Comparison of ENCODE assay signal across 9 cellular contexts in the genomic region with DNA sequence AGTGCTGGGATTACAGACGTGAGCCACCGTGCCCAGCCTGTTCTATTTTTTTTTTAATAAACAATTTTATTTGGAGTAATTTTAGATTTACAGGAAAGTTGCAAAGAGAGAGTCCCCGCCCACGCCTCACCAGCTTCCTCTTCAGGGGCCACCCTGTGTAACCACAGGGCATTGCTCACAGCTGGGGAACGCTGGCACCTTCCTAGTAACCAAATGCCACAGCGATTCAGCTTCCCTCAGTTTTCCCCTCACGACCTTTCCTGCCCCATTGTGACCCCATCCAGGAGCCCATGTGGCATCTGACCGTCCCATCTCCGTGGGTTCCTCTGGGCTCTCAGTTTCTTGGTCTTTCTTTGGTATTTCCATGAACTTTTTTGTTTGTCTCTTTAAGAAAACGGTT.
A peak's percentile ranks its signal among the peaks of the same experiment; 100 is the strongest.
DNase-seq lines count a peak whose midpoint lies in the region; ATAC-seq lines count a peak whose summit lies in the region.
"Had no signal": no experiment of that assay in that cellular context is flagged by ENCODE, and none has a peak within 500 bp of the region (broad histone marks: within the 10 kb centered on the region; RNA-seq: fewer than 3 reads in every experiment).

No MANE protein-coding gene starts in this region.

- no peak overlapping the region for H2AK5ac ChIP-seq in neuronal stem cell (ENCODE audit: low read depth, low read length)

- no peak overlapping the region for H4K91ac ChIP-seq in neuronal stem cell (ENCODE audit: low read depth, low read length, poor library complexity)

- no peak overlapping the region for H2AFZ ChIP-seq in neuronal stem cell (ENCODE audit: low read length)

- no peaks in the 10 kb centered on the region for H3K36me3 ChIP-seq in effector memory CD4-positive, alpha-beta T cell (ENCODE audit: control insufficient read depth, insufficient read depth, low read length)
- H3K36me3 ChIP-seq in neuronal stem cell (replicated peaks in 1 of 2; ENCODE audit: control insufficient read depth in 2 of 2, insufficient read depth in 2 of 2, low read length in 2 of 2), result no peaks in the 10 kb centered on the region
- H3K36me3 ChIP-seq: pancreas had no signal

- no peak overlapping the region for H3K4me2 ChIP-seq in neuronal stem cell (ENCODE audit: insufficient read depth, low read length, poor library complexity, severe bottlenecking)

- H2BK120ac ChIP-seq in neuronal stem cell (ENCODE audit: low read depth, low read length), result no peak overlapping the region

- H3K14ac ChIP-seq in neuronal stem cell (ENCODE audit: low read length), result no peak overlapping the region

- no peaks in the 10 kb centered on the region for H3K9me3 ChIP-seq in effector memory CD4-positive, alpha-beta T cell (ENCODE audit: control insufficient read depth, low read length)
- H3K9me3 ChIP-seq in neuronal stem cell (replicated peaks in 1 of 2; ENCODE audit: control insufficient read depth in 2 of 2, insufficient read depth in 1 of 2, low read depth in 1 of 2, low read length in 2 of 2), result peaks cover 2 to 6% of the 10 kb centered on the region in 2 donors
- H3K9me3 ChIP-seq: pancreas had no signal

- no peak overlapping the region for H4K8ac ChIP-seq in neuronal stem cell (ENCODE audit: low read depth, low read length)

- WGBS in neuronal stem cell (ENCODE audit: extremely low coverage in 2 of 2, insufficient read length in 2 of 2, insufficient replicate concordance in 1 of 2), 2 donors, result no CpG with 5 or more reads among the region's 10 CpGs

- H3K4me3 ChIP-seq in effector memory CD4-positive, alpha-beta T cell (ENCODE audit: insufficient read depth, low read depth, low read length, poor library complexity, severe bottlenecking), result peak overlapping the region; percentile 20
- H3K4me3 ChIP-seq in neuronal stem cell (ENCODE audit: low read length in 2 of 2), result no peak overlapping the region
- H3K4me3 ChIP-seq: pancreas had no signal

- no peak overlapping the region for H3K4ac ChIP-seq in neuronal stem cell (ENCODE audit: low read length)

- H3K18ac ChIP-seq in neuronal stem cell (ENCODE audit: low read length), result no peak overlapping the region

- H3K79me1 ChIP-seq in neuronal stem cell (ENCODE audit: low read depth, low read length), result no peaks in the 10 kb centered on the region

- H3K23ac ChIP-seq in neuronal stem cell (ENCODE audit: low read depth, low read length, poor library complexity), result no peak overlapping the region

- no peak for ATAC-seq in HG03432 (IDR thresholded peaks at IDR 0.05; ENCODE audit: unreplicated experiment)

- peak overlapping the region; percentile 72 for H3K27ac ChIP-seq in effector memory CD4-positive, alpha-beta T cell (ENCODE audit: insufficient read depth, low read length, poor library complexity, severe bottlenecking)
- no peak overlapping the region for H3K27ac ChIP-seq in neuronal stem cell (replicated peaks; ENCODE audit: low read length)

- H2BK5ac ChIP-seq in neuronal stem cell (ENCODE audit: low read length), result no peak overlapping the region

- H2BK12ac ChIP-seq in neuronal stem cell (ENCODE audit: low read length), result no peak overlapping the region

- H3K27me3 ChIP-seq in effector memory CD4-positive, alpha-beta T cell (replicated peaks; ENCODE audit: control insufficient read depth, insufficient read depth, low read length, poor library complexity, severe bottlenecking), result no peaks in the 10 kb centered on the region
- no peaks in the 10 kb centered on the region for H3K27me3 ChIP-seq in neuronal stem cell (ENCODE audit: control insufficient read depth in 3 of 3, insufficient read depth in 3 of 3, low read depth in 1 of 3, low read length in 3 of 3)
- H3K27me3 ChIP-seq: pancreas had no signal

- no peak overlapping the region for H3K9ac ChIP-seq in neuronal stem cell (ENCODE audit: low read depth, low read length, poor library complexity)

- peaks cover 52% of the 10 kb centered on the region for H3K4me1 ChIP-seq in effector memory CD4-positive, alpha-beta T cell (ENCODE audit: control insufficient read depth, insufficient read depth, low read length, poor library complexity, severe bottlenecking)
- H3K4me1 ChIP-seq in neuronal stem cell (ENCODE audit: control insufficient read depth in 2 of 2, insufficient read depth in 1 of 2, low read depth in 1 of 2, low read length in 2 of 2), result peaks cover 0 to 5% of the 10 kb centered on the region in 2 donors

- DNase-seq in LHCN-M2 (ENCODE audit: low read depth) (peak; percentile 95), epidermal melanocyte (ENCODE audit: insufficient read length, low spot score) (no peak), NCI-H1417 treated with DMSO at 0.1 percent for 48 hours (lab: John Stamatoyannopoulos, UW) (no peak), neuronal stem cell (ENCODE audit: low spot score) (no peak)
- peak; percentile 90 to 93 for DNase-seq in activated CD4-positive, alpha-beta T cell treated with anti-CD3 and anti-CD28 coated beads for 4 hours
- peak; percentile 43 to 52 (median 48) for DNase-seq in effector memory CD4-positive, alpha-beta T cell
- peak; percentile 91 for DNase-seq in stimulated activated CD4-positive, alpha-beta T cell treated with anti-CD3 and anti-CD28 coated beads, Interleukin-15, amount 100 ng/mL, for 24 hours

- H2BK15ac ChIP-seq in neuronal stem cell (ENCODE audit: low read length), result no peak overlapping the region

Comparison
In these comparisons a context has a peak if more than half of its experiments do, and no peak if none do; other contexts are left out.
1. DNase-seq: peak in LHCN-M2 (single experiment), activated CD4-positive, alpha-beta T cell treated with anti-CD3 and anti-CD28 coated beads for 4 hours (2 of 2), effector memory CD4-positive, alpha-beta T cell (3 of 3) and stimulated activated CD4-positive, alpha-beta T cell treated with anti-CD3 and anti-CD28 coated beads, Interleukin-15, amount 100 ng/mL, for 24 hours (single experiment); none in epidermal melanocyte (single experiment), NCI-H1417 treated with DMSO at 0.1 percent for 48 hours (single experiment) and neuronal stem cell (single experiment).